In genomic region chr9:33227013-33227398, GRCh38 we compare ENCODE assay signal across 11 cellular contexts. TPM values are rescaled to one million over a fixed set of nuclear protein-coding genes. Genes with fewer than 3 reads are reported as not detected.
A peak's percentile ranks its signal among the peaks of the same experiment; 100 is the strongest.
DNase-seq lines count a peak whose midpoint lies in the region; ATAC-seq and TF ChIP-seq lines count a peak whose summit lies in the region.
"Had no signal": no experiment of that assay in that cellular context is flagged by ENCODE, and none has a peak within 500 bp of the region (broad histone marks: within the 10 kb centered on the region; RNA-seq: fewer than 3 reads in every experiment).

No MANE protein-coding gene starts in this region.

- CTCF ChIA-PET in GM10248 (lab: Yijun Ruan, JAX): interaction anchor here (0.8 to 3.0 kb wide), 38 partner anchors 10 to 189 kb away, joined by 3 to 75 read pairs (median 8); partner anchors contain the start of genes B4GALT1, SMU1 and SPINK4

- H3K36me3 ChIP-seq in vagina: no peaks in the 10 kb centered on the region

- peaks cover 20% of the 10 kb centered on the region for H3K4me1 ChIP-seq in vagina

- no peak for TF ChIP-seq POLR2A in vagina (IDR thresholded peaks at IDR 0.05)

- H3K9me3 ChIP-seq in vagina: no peaks in the 10 kb centered on the region

- H3K27ac ChIP-seq in vagina: no peak overlapping the region
- H3K27ac ChIP-seq: SK-N-MC had no signal

- POLR2A ChIA-PET in GM10248 (lab: Yijun Ruan, JAX): interaction anchor here (0.6 to 0.9 kb wide), 2 partner anchors 71 to 202 kb away, joined by 3 to 5 read pairs; partner anchors contain the start of gene DNAJA1

- no peak overlapping the region for H3K4me3 ChIP-seq in vagina
- H3K4me3 ChIP-seq: SK-N-MC had no signal

- ATAC-seq in GM21529 (IDR thresholded peaks at IDR 0.05; ENCODE audit: unreplicated experiment) (peak; percentile 65), left ventricle myocardium superior (peak; percentile 61)

- DNase-seq in GM10248 (ENCODE audit: extremely low spot score): peak; percentile 36
- DNase-seq in NOMO-1 (lab: John Stamatoyannopoulos, UW; ENCODE audit: unreplicated experiment in 2 of 2): peak; percentile 96 to 99
- DNase-seq in left ventricle myocardium superior: peak; percentile 69
- no peak for DNase-seq in vagina (ENCODE audit: extremely low spot score in 2 of 2)
- no peak for DNase-seq in activated effector memory CD4-positive, alpha-beta T cell treated with anti-CD3 and anti-CD28 coated beads, Interleukin-2, amount 50 U/mL, for 16 hours
- no peak for DNase-seq in NCI-H146 treated with DMSO at 0.1 percent for 48 hours (lab: John Stamatoyannopoulos, UW; ENCODE audit: unreplicated experiment)
- DNase-seq in activated CD8-positive, alpha-beta memory T cell treated with anti-CD3 and anti-CD28 coated beads for 24 hours: no peak

- intact Hi-C loops in left ventricle myocardium superior (cut with micrococcal nuclease) (loop anchor here (10.0 kb wide), 1 partner anchor 52 kb away; no protein-coding TSS in a partner anchor), vagina (cut with DNase I) (no loop called here)

- no peaks in the 10 kb centered on the region for H3K27me3 ChIP-seq in vagina

- TF ChIP-seq CTCF in GM10248 (IDR thresholded peaks at IDR 0.05; ENCODE audit: control extremely low read depth, extremely low read depth, low read depth, missing control alignments) (no peak), vagina (IDR thresholded peaks at IDR 0.05) (no peak)

RNA-seq across cellular contexts. Expression of gene SPINK4, which starts 13.0 kb away (rescaled TPM):
- total RNA-seq in left ventricle myocardium superior (not detected), vagina (not detected)
- total RNA-seq: activated T-helper 1 cell treated with anti-CD3 and anti-CD28 coated beads, Interleukin-12 subunit alpha, Interleukin-12 subunit beta, Interleukin-2, Interleukin-4 antibody, amounts not matched to agents 30 ng/mL and 10 ng/mL and 1 ng/mL, durations not matched to agents 14 hours and 24 hours and 36 hours; MCF 10A had no signal

RNA-seq across cellular contexts. Expression of gene BAG1, which starts 37.5 kb away (rescaled TPM):
- total RNA-seq in left ventricle myocardium superior (161 TPM), vagina (127 TPM)

RNA-seq across cellular contexts. Expression of gene CHMP5, which starts 37.8 kb away (rescaled TPM):
- total RNA-seq in left ventricle myocardium superior: 49.4 TPM
- total RNA-seq in vagina: 41.5 TPM

RNA-seq across cellular contexts. Expression of gene B4GALT1, which starts 59.9 kb away (rescaled TPM):
- total RNA-seq in left ventricle myocardium superior (42.5 TPM), vagina (85.2 TPM)

Comparison
In these comparisons a context has a peak if more than half of its experiments do, and no peak if none do; other contexts are left out.
1. DNase-seq: peak in GM10248 (single experiment), NOMO-1 (2 of 2) and left ventricle myocardium superior (single experiment); none in vagina (0 of 2), activated effector memory CD4-positive, alpha-beta T cell treated with anti-CD3 and anti-CD28 coated beads, Interleukin-2, amount 50 U/mL, for 16 hours (single experiment), NCI-H146 treated with DMSO at 0.1 percent for 48 hours (single experiment) and activated CD8-positive, alpha-beta memory T cell treated with anti-CD3 and anti-CD28 coated beads for 24 hours (single experiment).